In the genomic region with DNA sequence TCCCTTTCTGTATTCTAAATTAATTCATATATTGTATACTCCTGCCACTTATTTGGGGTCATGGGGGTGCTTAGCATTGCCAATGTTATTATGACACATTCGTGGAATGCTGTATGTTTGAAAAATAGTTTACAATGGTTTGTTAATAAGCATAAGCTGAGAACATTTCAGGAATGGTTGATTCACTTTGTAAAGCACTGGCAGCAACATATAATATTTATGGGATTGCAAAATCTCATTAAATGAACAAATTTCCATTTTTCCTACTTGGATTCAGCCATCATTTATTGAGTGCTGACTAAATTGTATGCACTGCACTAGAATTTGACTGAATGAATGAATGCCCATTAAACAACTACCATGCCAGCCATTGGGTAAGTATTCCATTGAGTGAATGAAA, we compare ENCODE assay signal across 19 cellular contexts.
"Had no signal": no experiment of that assay in that cellular context is flagged by ENCODE, and none has a peak within 500 bp of the region (broad histone marks: within the 10 kb centered on the region; RNA-seq: fewer than 3 reads in every experiment).

No MANE protein-coding gene starts in this region.

- FAIRE-seq: RCC 7860 had no signal

- H3K9ac ChIP-seq: SK-N-SH had no signal

- H3K4me2 ChIP-seq: SK-N-SH had no signal

- H3K4me3 ChIP-seq: MG63 had no signal

- H3K9me3 ChIP-seq: MG63, SK-N-SH had no signal

- H3K27me3 ChIP-seq: MG63 had no signal

- H3K36me3 ChIP-seq: MG63 had no signal

- DNase-seq: Karpas-422, KG1, MG63, NCI-H1092 treated with DMSO at 0.1 percent for 48 hours, NCI-H1436, NCI-H187, NCI-H2029, NCI-H2081 treated with DMSO at 0.1 percent for 48 hours, NCI-H2171, NCI-H226, NCI-H446, NCI-H510A, NCI-H524 treated with DMSO at 0.1 percent for 48 hours, NCI-H69, NCI-H774, RPMI8226, SHP77, SK-N-SH had no signal
